Comparison of ENCODE assay signal across 16 cellular contexts in genomic region chr11:111606986-111607385, GRCh38.
"Had no signal": no experiment of that assay in that cellular context is flagged by ENCODE, and none has a peak within 500 bp of the region (broad histone marks: within the 10 kb centered on the region; RNA-seq: fewer than 3 reads in every experiment).

No MANE protein-coding gene starts in this region.

- H3K27ac ChIP-seq: brain microvascular endothelial cell, foreskin keratinocyte, left ventricle myocardium inferior, pancreas, thyroid gland, uterus had no signal

- H3K4me3 Mint-ChIP-seq: nephron progenitor cell had no signal

- H3K27me3 ChIP-seq: brain microvascular endothelial cell, foreskin keratinocyte, pancreas, stomach, thyroid gland, uterus had no signal

- H3K27ac Mint-ChIP-seq: nephron progenitor cell had no signal

- H3K4me3 ChIP-seq: left ventricle myocardium inferior, pancreas, stomach, thyroid gland, uterus had no signal

- H3K9me3 Mint-ChIP-seq: nephron progenitor cell had no signal

- H3K36me3 ChIP-seq: brain microvascular endothelial cell, left ventricle myocardium inferior, pancreas, stomach, thyroid gland, uterus had no signal

- H3K4me1 ChIP-seq: uterus had no signal

- FAIRE-seq: keratinocyte had no signal

- H3K9me3 ChIP-seq: left ventricle myocardium inferior, pancreas, stomach, thyroid gland, uterus had no signal

- DNase-seq: activated CD4-positive, alpha-beta T cell treated with anti-CD3 and anti-CD28 coated beads, Interleukin-2, amount 50 U/mL, for 48 hours; activated CD4-positive, CD25-positive, alpha-beta regulatory T cell treated with anti-CD3 and anti-CD28 coated beads, Interleukin-2, amount 50 U/mL, for 72 hours; activated naive CD4-positive, alpha-beta T cell treated with Interleukin-2 at 50 U/mL for 16 hours; brain microvascular endothelial cell; cerebellar nuclear complex; foreskin keratinocyte; head of caudate nucleus; left ventricle myocardium inferior; nephron progenitor cell; pancreas; stimulated activated CD4-positive, alpha-beta T cell treated with anti-CD3 and anti-CD28 coated beads, Interleukin-4, amount 100 ng/mL, for 4 hours; stomach; T-helper 9 cell; thyroid gland; uterus had no signal
